In the genomic region with DNA sequence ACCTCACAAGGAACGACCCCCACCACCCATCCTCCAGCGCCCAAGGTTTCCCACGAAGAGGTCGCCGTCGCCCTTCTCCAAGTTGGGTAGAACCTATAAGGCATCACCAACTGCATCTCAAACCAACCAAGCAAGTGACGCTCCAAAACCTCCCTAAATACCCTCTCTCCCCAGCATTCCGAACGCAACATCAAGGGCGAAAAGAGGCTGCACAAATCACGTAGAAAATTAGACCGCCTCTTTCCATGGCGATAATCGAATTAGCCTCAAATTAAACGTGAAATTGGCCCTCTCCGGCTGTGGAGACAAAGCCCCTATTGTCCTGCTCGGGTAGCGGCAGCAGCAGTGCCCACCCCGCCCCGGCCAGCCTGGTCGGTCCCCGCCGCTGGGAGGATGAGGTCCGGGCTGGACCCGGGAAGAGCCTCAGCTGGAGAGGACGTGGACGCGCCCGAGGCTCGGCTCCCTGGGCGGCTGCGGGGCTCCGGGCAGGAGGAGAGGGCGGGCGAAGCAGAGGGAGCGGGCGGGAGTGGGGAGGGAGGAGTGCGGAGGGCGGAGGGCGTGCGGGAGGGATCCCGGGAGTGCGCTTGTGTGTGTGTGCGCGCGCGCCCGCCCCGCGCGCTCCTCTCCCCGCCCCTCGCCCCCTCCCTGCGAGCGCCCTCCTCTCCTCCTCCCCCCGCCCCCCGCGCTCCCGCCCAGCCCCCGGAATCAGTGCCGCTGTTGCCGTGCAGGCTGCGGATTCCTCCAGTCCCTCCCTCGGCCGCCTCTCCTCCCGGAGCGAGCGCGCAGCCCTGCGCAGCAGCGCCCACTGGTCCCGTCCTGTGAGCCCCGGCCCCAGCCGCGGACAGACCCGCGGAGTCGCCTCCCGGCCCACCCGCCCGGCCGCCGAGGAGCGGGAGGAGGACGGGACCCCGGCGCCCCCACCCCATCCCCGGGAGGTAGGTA, we compare ENCODE assay signal across 8 cellular contexts. TPM values are rescaled to one million over a fixed set of nuclear protein-coding genes. Genes with fewer than 3 reads are reported as not detected.
A peak's percentile ranks its signal among the peaks of the same experiment; 100 is the strongest.
DNase-seq lines count a peak whose midpoint lies in the region; ATAC-seq, FAIRE-seq and TF ChIP-seq lines count a peak whose summit lies in the region.

Gene SPTBN1, plus strand, starts transcription at position 744 of the 942 bp plus-strand sequence. CDS start 70,092 bp downstream, outside the sequence.

- ATAC-seq in GM19324 (IDR thresholded peaks at IDR 0.05; ENCODE audit: low FRiP score, unreplicated experiment) (peak; percentile 38), T-cell (replicated peaks in 1 of 4) (peak; percentile 39 to 53 (median 44))

- H3K9me3 Mint-ChIP-seq in T-cell, result no peaks in the 10 kb centered on the region

- FAIRE-seq in GM19239 (lab: Jason Lieb, UNC), result no peak

- H3K27me3 Mint-ChIP-seq in T-cell, result peaks cover 38 to 44% of the 10 kb centered on the region in 2 donors

- no peak for TF ChIP-seq CTCF in BJ (IDR thresholded peaks at IDR 0.05; ENCODE audit: insufficient read depth, low read depth, low read length)

- DNase-seq in BJ (ENCODE audit: low read depth) (peak; percentile 41), M059J (ENCODE audit: low read depth) (peak; percentile 82), T-cell (peak in 8 of 34 experiments; percentile 2 to 15 (median 10)), cerebellum (ENCODE audit: low spot score) (peak; percentile 95), inferior parietal cortex (ENCODE audit: extremely low spot score) (peak; percentile 78), skeletal muscle cell (ENCODE audit: low read depth) (peak; percentile 87), GM19239 (ENCODE audit: insufficient read length, low spot score) (no peak)

- POLR2A ChIA-PET in BJ (lab: Charles Lee), result interaction anchor here (0.7 kb wide), 1 partner anchor 436 kb away, joined by 16 read pairs; no protein-coding TSS in a partner anchor
- POLR2A ChIA-PET in T-cell (lab: Charles Lee), result no interaction called here

- H3K4me3 Mint-ChIP-seq in T-cell, result peak within 1 kb of the TSS; percentile 82 to 86 (median 83)

- H3K4me1 Mint-ChIP-seq in T-cell, result peaks cover 20 to 22% (median 22%) of the 10 kb centered on the region in 3 donors

- peak within 1 kb of the TSS; percentile 85 for H3K4me3 ChIP-seq in BJ (ENCODE audit: low read depth, low read length)
- peak within 1 kb of the TSS; percentile 84 for H3K4me3 ChIP-seq in skeletal muscle cell (ENCODE audit: low read depth, low read length)

- H3K27me3 ChIP-seq in BJ (ENCODE audit: control insufficient read depth, insufficient read depth, low read length), result no peaks in the 10 kb centered on the region

- no peaks in the 10 kb centered on the region for H3K36me3 ChIP-seq in BJ (ENCODE audit: control insufficient read depth, insufficient read depth, low read length)

- no peaks in the 10 kb centered on the region for H3K36me3 Mint-ChIP-seq in T-cell

- CTCF ChIA-PET in BJ (lab: Yijun Ruan, JAX), result no interaction called here
- CTCF ChIA-PET in T-cell (lab: Charles Lee), result no interaction called here

- peak within 1 kb of the TSS in 1 of 2 donors; percentile 67 for H3K27ac Mint-ChIP-seq in T-cell

RNA-seq across cellular contexts. Expression of gene SPTBN1, which starts in this region (rescaled TPM):
- 33.8 and 39.1 TPM in 2 replicates for polyA plus RNA-seq in BJ (2011; rRNA removed)
- polyA minus RNA-seq in BJ (2011; rRNA and poly(A)+ RNA removed), result 56.8 and 83.4 TPM in 2 replicates
- 46.5 and 88.8 TPM in 2 replicates for total RNA-seq in M059J (2014; rRNA removed; shearing (Covaris generic))
- total RNA-seq in T-cell (100 to 1,000 TPM; 129 to 222 (median 139) TPM), cerebellum (281 TPM)
